In the genomic region with DNA sequence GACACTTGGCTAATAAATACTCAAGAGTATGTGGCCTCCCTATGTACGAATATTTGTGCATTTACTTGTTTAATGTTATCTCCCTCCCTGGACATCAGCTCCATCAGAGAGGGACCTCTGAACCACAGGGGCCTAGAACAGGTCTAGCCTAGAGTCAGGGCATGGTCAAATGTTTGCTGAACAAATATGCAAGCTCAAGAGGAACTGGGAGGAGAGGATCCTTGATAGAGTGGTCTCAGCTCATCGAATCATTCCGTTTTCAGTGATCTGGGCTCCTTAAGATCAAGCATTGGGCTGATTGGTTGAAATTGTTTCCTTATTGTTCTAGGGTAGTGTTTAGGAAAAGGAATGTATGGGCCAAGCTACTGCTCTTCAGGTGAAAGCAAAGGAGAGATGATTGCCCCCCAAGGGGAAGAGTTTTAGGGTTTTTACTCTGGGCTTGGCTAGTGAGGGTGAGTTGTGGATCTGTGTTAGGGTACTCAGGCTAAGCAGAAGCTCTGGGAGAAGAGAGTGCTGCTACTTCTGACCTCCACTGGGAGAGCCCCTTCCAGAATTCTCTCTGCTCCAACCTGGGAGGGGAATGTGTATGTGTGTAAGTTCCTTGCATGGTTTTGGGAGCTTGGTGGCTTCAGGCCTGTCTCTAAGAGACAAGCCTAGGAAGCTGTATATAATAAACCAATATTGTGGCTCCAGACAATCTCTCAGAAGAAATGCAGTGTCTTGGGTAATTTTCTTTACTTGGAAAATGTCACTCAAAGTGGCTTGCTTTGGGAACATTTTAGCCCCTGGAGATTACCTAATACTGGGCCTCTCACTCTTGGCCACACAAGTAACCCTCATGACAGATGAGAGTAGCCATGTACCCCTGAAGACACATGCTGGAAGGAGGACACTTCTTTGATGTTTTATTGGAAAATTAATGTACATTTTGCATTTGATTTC, we compare ENCODE assay signal across 10 cellular contexts.
DNase-seq lines count a peak whose midpoint lies in the region; ATAC-seq and TF ChIP-seq lines count a peak whose summit lies in the region.
"Had no signal": no experiment of that assay in that cellular context is flagged by ENCODE, and none has a peak within 500 bp of the region (broad histone marks: within the 10 kb centered on the region; RNA-seq: fewer than 3 reads in every experiment).

No MANE protein-coding gene starts in this region.

- H3K4me3 Mint-ChIP-seq in activated naive CD4-positive, alpha-beta T cell treated with anti-CD3 and anti-CD28 coated beads for 36 hours = no peak overlapping the region
- H3K4me3 Mint-ChIP-seq: brain had no signal

- RAD21 ChIA-PET in HCT116 (lab: Charles Lee; ENCODE audit: low non-redundant PET in 1 of 2, low total read pairs in 2 of 2, uncharacterized antibody in 2 of 2, unreplicated experiment in 2 of 2) = no interaction called here

- H2AFZ ChIP-seq in HCT116 (ENCODE audit: low read depth, low read length, poor library complexity, severe bottlenecking) = no peak overlapping the region

- no peak for TF ChIP-seq POLR2A in HCT116 (IDR thresholded peaks at IDR 0.05; ENCODE audit: borderline replicate concordance, extremely low read depth, insufficient read depth, insufficient read length)
- no peak for TF ChIP-seq POLR2A in suprapubic skin (IDR thresholded peaks at IDR 0.05)

- H3K4me1 ChIP-seq in HCT116 (ENCODE audit: control insufficient read depth in 1 of 2, insufficient read depth in 2 of 2, low read length in 2 of 2) (peaks cover 10 to 16% of the 10 kb centered on the region in 2 experiments), left lung (no peaks in the 10 kb centered on the region), suprapubic skin (peaks cover 5% of the 10 kb centered on the region)

- H3K9me3 ChIP-seq in HCT116 (ENCODE audit: control insufficient read depth in 1 of 2, insufficient read depth in 1 of 2, low read depth in 1 of 2, low read length in 2 of 2) (no peaks in the 10 kb centered on the region), left lung (peaks cover 0 to 19% of the 10 kb centered on the region in 2 donors), suprapubic skin (no peaks in the 10 kb centered on the region)

- no peaks in the 10 kb centered on the region for H4K20me1 ChIP-seq in HCT116 (ENCODE audit: insufficient read depth)

- H3K4me3 ChIP-seq in HCT116 (replicated peaks in 1 of 2; ENCODE audit: low read depth in 1 of 2, low read length in 2 of 2) = no peak overlapping the region
- no peak overlapping the region for H3K4me3 ChIP-seq in left lung
- no peak overlapping the region for H3K4me3 ChIP-seq in suprapubic skin

- intact Hi-C loops in HCT116 (cut with micrococcal nuclease) (loop anchor here (1.0 kb wide), 1 partner anchor 25 kb away; no protein-coding TSS in a partner anchor), left lung (cut with DNase I) (no loop called here)
- intact Hi-C loops in activated naive CD4-positive, alpha-beta T cell treated with anti-CD3 and anti-CD28 coated beads for 36 hours (cut with micrococcal nuclease) = loop anchor here (1.0 to 10.0 kb wide), 5 partner anchors 11 to 1102 kb away; a partner anchor contains a TSS

- 95% methylated on average over 3 of the region's 3 CpGs for WGBS in suprapubic skin

- peak; percentile 23 for ATAC-seq in GM19328 (IDR thresholded peaks at IDR 0.05; ENCODE audit: unreplicated experiment)
- ATAC-seq in HCT116 = peak; percentile 54
- peak; percentile 22 for ATAC-seq in HG03439 (IDR thresholded peaks at IDR 0.05; ENCODE audit: unreplicated experiment)
- ATAC-seq in left lung = peak; percentile 51

- TF ChIP-seq CTCF in HCT116 (IDR thresholded peaks at IDR 0.05 in 2 of 3, conservative IDR thresholded peaks at IDR 0.05 in 1 of 3; ENCODE audit: borderline replicate concordance in 1 of 3, insufficient read depth in 1 of 3, low read depth in 2 of 3, low read length in 2 of 3) (no peak), left lung (IDR thresholded peaks at IDR 0.05) (no peak), suprapubic skin (IDR thresholded peaks at IDR 0.05) (no peak)

- TF ChIP-seq EP300 in suprapubic skin (IDR thresholded peaks at IDR 0.05) = no peak

- DNase-seq in HCT116 (ENCODE audit: low read depth, low spot score) (no peak), left lung (no peak), suprapubic skin (ENCODE audit: low spot score in 2 of 2) (no peak)
- DNase-seq in NK-92 treated with Interleukin-12 subunit alpha and Interleukin-12 subunit beta, amount 100 ng/mL, for 24 hours (lab: John Stamatoyannopoulos, UW) = no peak
- no peak for DNase-seq in activated naive CD4-positive, alpha-beta T cell treated with anti-CD3 and anti-CD28 coated beads for 36 hours
- DNase-seq: NCI-H526 treated with DMSO at 0.1 percent for 48 hours, small intestine had no signal

- peaks cover 3% of the 10 kb centered on the region for H3K36me3 Mint-ChIP-seq in activated naive CD4-positive, alpha-beta T cell treated with anti-CD3 and anti-CD28 coated beads for 36 hours (ENCODE audit: low read depth)
- H3K36me3 Mint-ChIP-seq: brain had no signal

- no peak overlapping the region for H3K27ac Mint-ChIP-seq in activated naive CD4-positive, alpha-beta T cell treated with anti-CD3 and anti-CD28 coated beads for 36 hours

- no peak for TF ChIP-seq RAD21 in HCT116 (IDR thresholded peaks at IDR 0.05; ENCODE audit: low read depth)

- POLR2A ChIA-PET in HCT116 (lab: Charles Lee) = no interaction called here

- no peaks in the 10 kb centered on the region for H3K9me2 ChIP-seq in HCT116 (ENCODE audit: insufficient read depth)

- CTCF ChIA-PET in HCT116 (lab: Charles Lee) = no interaction called here
- CTCF ChIA-PET in activated naive CD4-positive, alpha-beta T cell treated with anti-CD3 and anti-CD28 coated beads for 36 hours (lab: Charles Lee) = no interaction called here

- H3K4me1 Mint-ChIP-seq in activated naive CD4-positive, alpha-beta T cell treated with anti-CD3 and anti-CD28 coated beads for 36 hours (ENCODE audit: low read depth) = peaks cover 25% of the 10 kb centered on the region
- H3K4me1 Mint-ChIP-seq: brain had no signal

- H3K36me3 ChIP-seq in HCT116 (ENCODE audit: control insufficient read depth in 1 of 2, insufficient read depth in 2 of 2, low read length in 2 of 2) (no peaks in the 10 kb centered on the region), left lung (no peaks in the 10 kb centered on the region), suprapubic skin (no peaks in the 10 kb centered on the region)

- H3K9ac ChIP-seq in HCT116 (ENCODE audit: low read length) = no peak overlapping the region

- H3K27ac ChIP-seq in HCT116 (ENCODE audit: low read depth, low read length) = no peak overlapping the region
- H3K27ac ChIP-seq in left lung = no peak overlapping the region
- H3K27ac ChIP-seq in suprapubic skin = no peak overlapping the region

- H3K27me3 ChIP-seq in HCT116 (ENCODE audit: insufficient read depth, low read length) (no peaks in the 10 kb centered on the region), left lung (peaks cover 0 to 5% of the 10 kb centered on the region in 2 donors), suprapubic skin (no peaks in the 10 kb centered on the region)

- no TSS peak for BruUV-seq in HCT116 (replicated peaks; lab: Mats Ljungman, UMichigan)

- peaks cover 26% of the 10 kb centered on the region for H3K27me3 Mint-ChIP-seq in activated naive CD4-positive, alpha-beta T cell treated with anti-CD3 and anti-CD28 coated beads for 36 hours (ENCODE audit: low read depth)

- peak overlapping the region; percentile 36 for H3K4me2 ChIP-seq in HCT116 (ENCODE audit: low read length)

- H3K79me2 ChIP-seq in HCT116 (ENCODE audit: insufficient read depth, low read length) = no peaks in the 10 kb centered on the region

- peaks cover 17% of the 10 kb centered on the region for H3K9me3 Mint-ChIP-seq in activated naive CD4-positive, alpha-beta T cell treated with anti-CD3 and anti-CD28 coated beads for 36 hours

TF ChIP-seq in HCT116, 20 proteins besides CTCF, POLR2A, EP300 and RAD21:
- no peak for TF ChIP-seq EZH2phosphoT487 (IDR thresholded peaks at IDR 0.05; ENCODE audit: borderline replicate concordance)
- 0 out of 2 replicates have a peak, but pooled peaks have one; percentile 4 for TF ChIP-seq EGR1 (IDR thresholded peaks at IDR 0.05; ENCODE audit: low read depth)
TF ChIP-seq in HCT116: peak in this region for 1.

Comparison
In these comparisons a context has a peak if more than half of its experiments do, and no peak if none do; other contexts are left out.
1. intact Hi-C loops: an anchor here in HCT116 (1.0 kb wide) and activated naive CD4-positive, alpha-beta T cell treated with anti-CD3 and anti-CD28 coated beads for 36 hours (1.0 to 10.0 kb wide); none called in left lung.